In the genomic region with DNA sequence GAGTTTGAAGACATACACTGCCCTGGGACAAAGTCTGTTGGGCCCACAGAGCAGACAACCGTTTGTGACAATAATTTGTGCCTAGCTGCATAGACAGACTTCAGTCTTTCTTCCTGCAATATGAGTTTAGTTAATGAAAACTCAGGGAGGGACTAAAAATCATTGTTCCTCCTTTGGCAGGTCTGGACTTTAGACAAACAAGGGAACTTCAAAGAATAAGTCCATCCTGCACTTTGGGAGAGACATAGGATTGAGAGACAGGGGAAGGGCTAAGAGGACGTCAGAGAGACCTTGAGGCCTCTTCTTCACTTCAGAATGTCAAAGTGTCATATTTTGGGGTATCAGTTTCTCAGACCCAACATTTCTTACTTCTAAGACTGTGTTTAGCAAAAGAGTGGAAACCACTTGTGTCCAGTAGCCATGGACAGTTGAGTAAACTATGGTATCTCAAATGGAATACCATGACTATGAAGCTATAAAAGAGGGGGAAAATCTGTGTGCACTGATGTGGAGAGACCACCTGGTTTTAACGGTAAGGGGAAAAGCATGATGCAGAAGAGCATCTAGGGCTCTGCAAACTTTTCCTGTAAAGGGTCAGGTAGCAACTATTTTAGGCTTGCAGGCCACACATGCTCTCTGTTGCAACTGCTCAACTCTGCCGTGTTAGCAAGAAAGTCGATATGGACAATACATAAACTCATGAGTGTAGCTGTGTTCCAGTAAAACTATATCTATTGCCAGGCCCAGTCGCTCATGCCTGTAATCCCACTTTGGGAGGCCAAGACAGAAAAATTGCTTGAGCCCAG, we compare ENCODE assay signal across 30 cellular contexts.
"Had no signal": no experiment of that assay in that cellular context is flagged by ENCODE, and none has a peak within 500 bp of the region (broad histone marks: within the 10 kb centered on the region; RNA-seq: fewer than 3 reads in every experiment).

No MANE protein-coding gene starts in this region.

- H3K36me3 ChIP-seq: neutrophil, ovary, spleen, suprapubic skin, tibial artery, transverse colon, upper lobe of right lung, uterus had no signal

- H3K27ac ChIP-seq: neutrophil, ovary, parathyroid adenoma, psoas muscle, skin epidermis, spleen, suprapubic skin, testis, tibial artery, transverse colon, upper lobe of right lung, uterus had no signal

- H3K4me1 ChIP-seq: parathyroid adenoma, psoas muscle, suprapubic skin, testis, tibial artery, transverse colon, upper lobe of right lung, uterus had no signal

- DNase-seq: naive thymus-derived CD8-positive, alpha-beta T cell; nephron progenitor cell; nucleus accumbens; ovary; posterior cingulate gyrus; psoas muscle; right cardiac atrium; spleen; stimulated activated CD4-positive, alpha-beta T cell treated with anti-CD3 and anti-CD28 coated beads, Interleukin-12 subunit alpha, Interleukin-12 subunit beta, amount 100 ng/mL, for 4 hours; stimulated activated CD4-positive, alpha-beta T cell treated with anti-CD3 and anti-CD28 coated beads, Interleukin-1b, Interleukin-23, amount 100 ng/mL, for 48 hours; stimulated activated CD4-positive, alpha-beta T cell treated with anti-CD3 and anti-CD28 coated beads, Interleukin-4, amount 100 ng/mL, for 1 hour; stimulated activated CD4-positive, alpha-beta T cell treated with anti-CD3 and anti-CD28 coated beads, Interleukin-4, amount 100 ng/mL, for 4 hours; stimulated activated CD8-positive, alpha-beta memory T cell treated with anti-CD3 and anti-CD28 coated beads, Interleukin-4, amount 100 ng/mL, for 48 hours; stimulated activated naive CD4-positive, alpha-beta T cell; stimulated activated naive CD8-positive, alpha-beta T cell treated with anti-CD3 and anti-CD28 coated beads, Interleukin-15, amount 100 ng/mL, for 72 hours; stimulated activated naive CD8-positive, alpha-beta T cell treated with anti-CD3 and anti-CD28 coated beads, Interleukin-15, Interleukin-2, amounts not matched to agents 100 U/mL and 50 U/mL, for 24 hours; substantia nigra; testis; tibial artery; transverse colon; upper lobe of right lung; uterus had no signal

- H3K9me3 ChIP-seq: neutrophil, suprapubic skin, testis, upper lobe of right lung, uterus had no signal

- H3K27me3 ChIP-seq: neutrophil, ovary, suprapubic skin, testis, tibial artery, transverse colon, upper lobe of right lung, uterus had no signal

- H3K4me3 ChIP-seq: ovary, psoas muscle, skin epidermis, smooth muscle cell, spleen, suprapubic skin, testis, tibial artery, transverse colon, upper lobe of right lung, uterus had no signal

- ATAC-seq: naive thymus-derived CD8-positive, alpha-beta T cell; natural killer cell treated with Interleukin-12 subunit alpha and Interleukin-12 subunit beta and Interleukin-15 and Interleukin-18, amount 100 ng/mL, for 72 hours; psoas muscle; right cardiac atrium; sciatic nerve; stimulated activated memory B cell treated with anti-CD40 and anti-IgM and Interleukin-4, amounts not matched to agents 10 μg/mL and 1 μg/mL and 100 μg/mL, for 72 hours; stimulated activated naive CD8-positive, alpha-beta T cell treated with anti-CD3 and anti-CD28 coated beads, Interleukin-15, amount 100 ng/mL, for 72 hours; stimulated activated naive CD8-positive, alpha-beta T cell treated with anti-CD3 and anti-CD28 coated beads, Interleukin-15, Interleukin-2, amounts not matched to agents 100 U/mL and 50 U/mL, for 24 hours; upper lobe of right lung had no signal
